In the genomic region with DNA sequence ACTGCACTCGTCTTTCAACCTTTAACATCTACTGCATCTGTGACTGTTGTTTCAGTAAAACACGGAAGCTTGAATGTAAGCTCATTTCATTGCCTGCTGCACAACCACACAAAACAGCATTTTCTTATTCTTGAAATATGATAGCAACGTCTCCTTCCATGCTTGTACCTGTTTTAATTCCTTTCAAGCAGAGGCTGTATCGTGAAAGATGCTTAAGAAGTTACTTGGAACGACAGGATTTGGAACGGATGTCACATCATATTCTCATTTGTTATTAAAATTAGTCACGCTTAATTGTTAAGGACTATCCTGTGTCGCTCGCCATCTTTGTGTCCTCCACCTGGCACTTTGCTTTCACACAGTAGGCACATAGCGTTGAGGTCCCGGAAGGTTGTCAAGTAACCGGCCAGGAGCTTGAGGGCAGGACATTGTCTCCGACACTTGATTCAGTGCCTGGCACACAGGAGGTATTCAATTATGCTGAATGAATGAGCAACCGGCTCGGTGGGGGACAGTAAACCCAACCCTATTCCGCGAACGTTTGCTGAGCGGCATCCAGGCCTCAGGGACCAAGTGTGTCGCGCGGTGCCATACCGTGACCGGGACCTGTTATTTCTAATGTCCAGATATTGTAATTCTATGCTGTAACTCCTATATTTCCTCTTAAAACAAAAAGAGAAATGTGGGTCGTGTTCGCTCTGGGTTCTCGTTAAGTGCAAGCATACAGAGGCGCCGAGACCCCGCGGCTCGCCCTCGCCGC, we compare ENCODE assay signal across 8 cellular contexts. TPM values are rescaled to one million over a fixed set of nuclear protein-coding genes. Genes with fewer than 3 reads are reported as not detected.
A peak's percentile ranks its signal among the peaks of the same experiment; 100 is the strongest.
DNase-seq lines count a peak whose midpoint lies in the region; ATAC-seq and TF ChIP-seq lines count a peak whose summit lies in the region.

No MANE protein-coding gene starts in this region.

- no peak for TF ChIP-seq CTCF in cardiac fibroblast (IDR thresholded peaks at IDR 0.05; ENCODE audit: low read depth, low read length)

- intact Hi-C loops in posterior vena cava (cut with DNase I): no loop called here

- DNase-seq in Daoy (ENCODE audit: low read depth) (peak; percentile 68), HuH-7.5 (ENCODE audit: low spot score) (peak; percentile 8), SHP77 (lab: John Stamatoyannopoulos, UW) (peak; percentile 63 to 65), cardiac fibroblast (ENCODE audit: low read depth in 2 of 2) (no peak), kidney glomerular epithelial cell (lab: John Stamatoyannopoulos, UW) (peak; percentile 75), posterior vena cava (ENCODE audit: low spot score) (no peak)
- peak; percentile 19 for DNase-seq in stimulated activated CD8-positive, alpha-beta memory T cell treated with anti-CD3 and anti-CD28 coated beads, Interleukin-7, amount 100 ng/mL, for 4 hours (ENCODE audit: low read depth in 2 of 2)

- peak; percentile 39 for ATAC-seq in GM21526 (IDR thresholded peaks at IDR 0.05; ENCODE audit: low FRiP score, unreplicated experiment)

- H3K4me3 ChIP-seq in cardiac fibroblast (replicated peaks in 1 of 2; ENCODE audit: low read depth in 2 of 2, low read length in 2 of 2): peak overlapping the region; percentile 82 to 86

RNA-seq across cellular contexts. Expression of gene SH3GLB1, which starts 0.5 kb away (rescaled TPM):
- total RNA-seq in Daoy (2014; rRNA removed; shearing (Covaris generic)): 45.1 and 60.4 TPM in 2 replicates
- 100 to 1,000 TPM; 105 to 129 TPM for total RNA-seq in posterior vena cava

Comparison
In these comparisons a context has a peak if more than half of its experiments do, and no peak if none do; other contexts are left out.
1. DNase-seq: peak in Daoy (single experiment), HuH-7.5 (single experiment), SHP77 (2 of 2), kidney glomerular epithelial cell (single experiment) and stimulated activated CD8-positive, alpha-beta memory T cell treated with anti-CD3 and anti-CD28 coated beads, Interleukin-7, amount 100 ng/mL, for 4 hours (2 of 2); none in cardiac fibroblast (0 of 2) and posterior vena cava (single experiment).